ENCODE assay signal across 33 cellular contexts in genomic region chr13:50369646-50370045, GRCh38.
"Had no signal": no experiment of that assay in that cellular context is flagged by ENCODE, and none has a peak within 500 bp of the region (broad histone marks: within the 10 kb centered on the region; RNA-seq: fewer than 3 reads in every experiment).

No MANE protein-coding gene starts in this region.

- H3K36me3 ChIP-seq: brain microvascular endothelial cell, cardiac muscle cell, SJSA1, WERI-Rb-1 had no signal

- H3K9me3 ChIP-seq: SJSA1, SK-N-SH had no signal

- H3K36me3 Mint-ChIP-seq: activated naive CD8-positive, alpha-beta T cell treated with anti-CD3 and anti-CD28 coated beads for 36 hours had no signal

- DNase-seq: activated CD4-positive, alpha-beta T cell treated with anti-CD3 and anti-CD28 coated beads, Interleukin-2, amount 10 ng/mL, durations not matched to agents 24 days and 14 days; activated CD4-positive, alpha-beta T cell treated with anti-CD3 and anti-CD28 coated beads, Interleukin-2, amount 50 U/mL, for 4 hours; activated CD8-positive, alpha-beta T cell treated with anti-CD3 and anti-CD28 coated beads for 36 hours; activated effector memory CD4-positive, alpha-beta T cell treated with anti-CD3 and anti-CD28 coated beads, Interleukin-2, amount 50 U/mL, for 16 hours; activated naive CD4-positive, alpha-beta T cell; activated naive CD4-positive, alpha-beta T cell treated with anti-CD3 and anti-CD28 coated beads, Interleukin-2, amount 50 U/mL, for 16 hours; activated naive CD8-positive, alpha-beta T cell treated with anti-CD3 and anti-CD28 coated beads for 36 hours; activated T-cell treated with anti-CD3 and anti-CD28 coated beads, Interleukin-2, amount 50 U/mL, for 1 hour; activated T-cell treated with anti-CD3 and anti-CD28 coated beads, Interleukin-2, amount 50 U/mL, for 72 hours; amniotic stem cell; aorta; brain microvascular endothelial cell; MM.1S; NCI-H1092; NCI-H1436 treated with DMSO at 0.1 percent for 48 hours; NCI-H1694 treated with DMSO at 0.1 percent for 48 hours; NCI-H2029; NCI-H345; NCI-H510A; NCI-H526; NCI-H748 treated with DMSO at 0.1 percent for 48 hours; NK-92 treated with Interleukin-12 subunit alpha and Interleukin-12 subunit beta, amount 100 ng/mL, for 24 hours; SHP77 treated with DMSO at 0.1 percent for 48 hours; SK-N-SH; WERI-Rb-1 had no signal

- H3K27ac ChIP-seq: brain microvascular endothelial cell, cardiac muscle cell, SJSA1, WERI-Rb-1 had no signal

- H3K9me3 Mint-ChIP-seq: activated CD8-positive, alpha-beta T cell treated with anti-CD3 and anti-CD28 coated beads for 36 hours; activated T-cell treated with anti-CD3 and anti-CD28 coated beads, Interleukin-2, amount 50 U/mL, for 72 hours; activated T-helper 17 cell treated with anti-CD3 and anti-CD28 coated beads, Interleukin-2, amount 50 U/mL, for 72 hours; IgD-negative memory B cell; T-helper 1 cell treated with Interleukin-12 subunit alpha and Interleukin-12 subunit beta and Interleukin-4 antibody, amounts not matched to agents 30 μg/mL and 1 μg/mL, for 36 hours; T-helper 2 cell treated with Interferon-gamma antibody and Interleukin-4, amounts not matched to agents 5 μg/mL and 100 μg/mL, for 36 hours had no signal

- H3K9ac ChIP-seq: SK-N-SH had no signal

- H3K4me3 ChIP-seq: cardiac muscle cell, SJSA1 had no signal

- ATAC-seq: activated CD8-positive, alpha-beta T cell treated with anti-CD3 and anti-CD28 coated beads for 36 hours; activated T-cell treated with anti-CD3 and anti-CD28 coated beads, Interleukin-2, amount 50 U/mL, for 72 hours; activated T-helper 17 cell treated with anti-CD3 and anti-CD28 coated beads, Interleukin-2, amount 50 U/mL, for 72 hours; Panc1 had no signal

- H3K4me3 Mint-ChIP-seq: activated CD4-positive, alpha-beta T cell treated with anti-CD3 and anti-CD28 coated beads, Interleukin-2, amount 10 ng/mL, durations not matched to agents 24 days and 14 days; activated CD8-positive, alpha-beta T cell treated with anti-CD3 and anti-CD28 coated beads for 36 hours; activated naive CD8-positive, alpha-beta T cell treated with anti-CD3 and anti-CD28 coated beads for 36 hours; activated T-cell treated with anti-CD3 and anti-CD28 coated beads, Interleukin-2, amount 50 U/mL, for 72 hours; central memory CD8-positive, alpha-beta T cell; T-helper 1 cell treated with Interleukin-12 subunit alpha and Interleukin-12 subunit beta and Interleukin-4 antibody, amounts not matched to agents 30 μg/mL and 1 μg/mL, for 36 hours; T-helper 2 cell treated with Interferon-gamma antibody and Interleukin-4, amounts not matched to agents 5 μg/mL and 100 μg/mL, for 36 hours had no signal

- H3K27me3 Mint-ChIP-seq: central memory CD8-positive, alpha-beta T cell; IgD-negative memory B cell had no signal

- H3K4me2 ChIP-seq: SK-N-SH had no signal

- H3K27ac Mint-ChIP-seq: activated CD4-positive, alpha-beta T cell treated with anti-CD3 and anti-CD28 coated beads, Interleukin-2, amount 10 ng/mL, durations not matched to agents 24 days and 14 days; activated CD8-positive, alpha-beta T cell treated with anti-CD3 and anti-CD28 coated beads for 36 hours; activated naive CD8-positive, alpha-beta T cell treated with anti-CD3 and anti-CD28 coated beads for 36 hours; activated T-cell treated with anti-CD3 and anti-CD28 coated beads, Interleukin-2, amount 50 U/mL, for 72 hours; activated T-helper 17 cell treated with anti-CD3 and anti-CD28 coated beads, Interleukin-2, amount 50 U/mL, for 72 hours; T-helper 1 cell treated with Interleukin-12 subunit alpha and Interleukin-12 subunit beta and Interleukin-4 antibody, amounts not matched to agents 30 μg/mL and 1 μg/mL, for 36 hours; T-helper 2 cell treated with Interferon-gamma antibody and Interleukin-4, amounts not matched to agents 5 μg/mL and 100 μg/mL, for 36 hours had no signal

- H3K27me3 ChIP-seq: brain microvascular endothelial cell, cardiac muscle cell, SJSA1 had no signal
